In the genomic region with DNA sequence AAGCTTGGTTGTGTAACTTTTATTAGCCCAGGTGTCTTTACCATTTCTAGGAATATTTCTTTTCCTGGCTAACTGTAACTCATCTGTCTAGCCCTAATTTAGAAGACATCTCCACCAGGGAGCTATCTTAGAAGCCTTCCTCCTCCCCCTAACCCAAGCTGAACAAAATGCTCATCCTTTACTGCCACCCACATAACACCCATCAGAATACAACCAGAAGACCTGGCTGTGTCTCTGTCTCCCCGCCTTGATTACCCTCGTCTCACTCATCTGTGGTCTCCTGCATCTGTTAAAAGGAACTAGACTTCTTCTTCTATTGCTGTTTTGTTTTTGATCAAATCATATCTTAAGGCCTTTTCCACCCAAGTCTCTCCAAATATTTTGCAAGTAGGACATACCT, we compare ENCODE assay signal across 21 cellular contexts.
"Had no signal": no experiment of that assay in that cellular context is flagged by ENCODE, and none has a peak within 500 bp of the region (broad histone marks: within the 10 kb centered on the region; RNA-seq: fewer than 3 reads in every experiment).

No MANE protein-coding gene starts in this region.

- H3K27ac Mint-ChIP-seq: dendritic cell treated with granulocyte-macrophage colony-stimulating factor and Interleukin-4, amounts not matched to agents 40 ng/mL and 50 ng/mL, for 4 days had no signal

- H3K9me3 ChIP-seq: body of pancreas, lower lobe of right lung, SK-N-SH, tibial artery had no signal

- H3K27me3 ChIP-seq: body of pancreas had no signal

- H3K36me3 ChIP-seq: cardiac muscle cell, lower lobe of right lung, tibial artery had no signal

- H3K9ac ChIP-seq: SK-N-SH had no signal

- H3K36me3 Mint-ChIP-seq: naive thymus-derived CD4-positive, alpha-beta T cell had no signal

- ATAC-seq: body of pancreas; lower lobe of right lung; naive thymus-derived CD4-positive, alpha-beta T cell; sciatic nerve had no signal

- H3K4me3 Mint-ChIP-seq: dendritic cell treated with granulocyte-macrophage colony-stimulating factor and Interleukin-4, amounts not matched to agents 40 ng/mL and 50 ng/mL, for 4 days; naive thymus-derived CD4-positive, alpha-beta T cell; neural crest cell had no signal

- DNase-seq: activated CD4-positive, alpha-beta T cell treated with anti-CD3 and anti-CD28 coated beads, Interleukin-2, amount 50 U/mL, for 1 hour; activated gamma-delta T cell treated with Interleukin-2 at 50 U/mL for 16 hours; anterior cingulate cortex; body of pancreas; effector CD4-positive, alpha-beta T cell; foreskin fibroblast; kidney; lower lobe of right lung; naive thymus-derived CD4-positive, alpha-beta T cell; occipital lobe; SK-N-SH; small intestine; stimulated activated CD4-positive, alpha-beta T cell treated with anti-CD3 and anti-CD28 coated beads, Interleukin-2, amount 100 ng/mL, for 24 hours; stimulated activated naive CD4-positive, alpha-beta T cell; substantia nigra; tibial artery had no signal

- H3K4me1 ChIP-seq: body of pancreas had no signal

- H3K27ac ChIP-seq: body of pancreas, cardiac muscle cell, lower lobe of right lung, tibial artery had no signal

- H3K27me3 Mint-ChIP-seq: dendritic cell treated with granulocyte-macrophage colony-stimulating factor and Interleukin-4, amounts not matched to agents 40 ng/mL and 50 ng/mL, for 4 days had no signal

- H3K4me2 ChIP-seq: SK-N-SH had no signal

- H3K4me3 ChIP-seq: body of pancreas, cardiac muscle cell, lower lobe of right lung, tibial artery had no signal

- H3K9me3 Mint-ChIP-seq: dendritic cell treated with granulocyte-macrophage colony-stimulating factor and Interleukin-4, amounts not matched to agents 40 ng/mL and 50 ng/mL, for 4 days; neural crest cell had no signal

- FAIRE-seq: endometrium, kidney, small intestine had no signal
